7 cellular contexts compared by ENCODE assay signal in genomic region chr13:113490496-113491417, GRCh38. TPM values are rescaled to one million over a fixed set of nuclear protein-coding genes. Genes with fewer than 3 reads are reported as not detected.
DNase-seq lines count a peak whose midpoint lies in the region; ATAC-seq and TF ChIP-seq lines count a peak whose summit lies in the region.

DCUN1D2 (minus strand) TSS chr13:113490711; CDS start chr13:113490669, 42 bp downstream.

- no peaks in the 10 kb centered on the region for H3K27me3 ChIP-seq in hepatocyte

- H3K9me3 ChIP-seq in hepatocyte (ENCODE audit: low read depth) = no peaks in the 10 kb centered on the region

- H3K27ac ChIP-seq in hepatocyte = peak within 1 kb of the TSS; percentile 96

- H3K4me3 ChIP-seq in astrocyte of the cerebellum (ENCODE audit: low read depth, low read length) (peak within 1 kb of the TSS; percentile 83), hepatocyte (peak within 1 kb of the TSS; percentile 87), retinal pigment epithelial cell (ENCODE audit: low read length) (peak within 1 kb of the TSS; percentile 81)

- TF ChIP-seq CTCF in GM13977 (IDR thresholded peaks at IDR 0.05; ENCODE audit: extremely low read depth, insufficient read depth, missing control alignments) (no peak), astrocyte of the cerebellum (IDR thresholded peaks at IDR 0.05; ENCODE audit: low read depth, low read length, missing control alignments) (no peak), hepatocyte (IDR thresholded peaks at IDR 0.05; ENCODE audit: poor library complexity) (no peak), retinal pigment epithelial cell (conservative IDR thresholded peaks at IDR 0.05; ENCODE audit: low read depth, low read length) (no peak)

- ATAC-seq in HG02759 (IDR thresholded peaks at IDR 0.05; ENCODE audit: unreplicated experiment) = peak; percentile 86

- peaks cover 43% of the 10 kb centered on the region for H3K4me1 ChIP-seq in hepatocyte (ENCODE audit: insufficient read depth)

- H3K36me3 ChIP-seq in hepatocyte (replicated peaks; ENCODE audit: insufficient read depth, low read depth) = no peaks in the 10 kb centered on the region

- peak; percentile 98 for DNase-seq in GM13977 (ENCODE audit: low spot score)
- peak; percentile 63 for DNase-seq in NCI-H128 (lab: John Stamatoyannopoulos, UW; ENCODE audit: unreplicated experiment)
- peak; percentile 93 for DNase-seq in astrocyte of the cerebellum (ENCODE audit: low read depth)
- DNase-seq in hepatocyte (ENCODE audit: low spot score) = peak; percentile 98
- DNase-seq in retinal pigment epithelial cell (ENCODE audit: low read depth) = peak; percentile 67

- H4K20me1 ChIP-seq in hepatocyte (ENCODE audit: insufficient read depth, poor library complexity, severe bottlenecking) = peaks cover 25% of the 10 kb centered on the region

- peak within 1 kb of the TSS; percentile 87 for H3K4me2 ChIP-seq in hepatocyte

- in situ Hi-C loops in GM13977 (cut with MboI; ENCODE audit: low pct_unique_long_range_greater_than_20kb, low sequenced_read_pairs, unreplicated experiment) = no loop called here
- in situ Hi-C loops in astrocyte of the cerebellum (cut with HindIII; ENCODE audit: low sequenced_read_pairs) = no loop called here

- H3K9me2 ChIP-seq in hepatocyte (replicated peaks; ENCODE audit: insufficient read depth) = no peaks in the 10 kb centered on the region

- intact Hi-C loops in T-helper 2 cell treated with Interferon-gamma antibody and Interleukin-4, amounts not matched to agents 100 ng/mL and 5 ng/mL, for 36 hours (cut with micrococcal nuclease) = loop anchor here (1.0 to 2.0 kb wide), 3 partner anchors 94 to 282 kb away; partner anchors contain the start of genes CUL4A, LAMP1, PCID2 and TFDP1

- under 1% methylated on average over 23 of the region's 115 CpGs for WGBS in hepatocyte (ENCODE audit: low lambda C conversion rate, missing lambda C conversion rate)

- H3K79me2 ChIP-seq in hepatocyte = peaks cover 81% of the 10 kb centered on the region

- H2AFZ ChIP-seq in hepatocyte = peak within 1 kb of the TSS; percentile 70

RNA-seq across cellular contexts. Expression of gene DCUN1D2, which starts in this region (rescaled TPM):
- 19.8 and 23.0 TPM in 2 replicates for total RNA-seq in T-helper 2 cell treated with Interferon-gamma antibody and Interleukin-4, amounts not matched to agents 100 ng/mL and 5 ng/mL, for 36 hours
- 10.2 and 10.4 TPM in 2 replicates for total RNA-seq in hepatocyte
- polyA plus RNA-seq in hepatocyte = 4.1 and 8.4 TPM in 2 replicates

Comparison
In these comparisons a context has a peak if more than half of its experiments do, and no peak if none do; other contexts are left out.
1. Peak in every context shown above with its lines: DNase-seq, ATAC-seq, H3K4me3 ChIP-seq and H3K27ac ChIP-seq.